Comparison of ENCODE assay signal across 10 cellular contexts in the genomic region with DNA sequence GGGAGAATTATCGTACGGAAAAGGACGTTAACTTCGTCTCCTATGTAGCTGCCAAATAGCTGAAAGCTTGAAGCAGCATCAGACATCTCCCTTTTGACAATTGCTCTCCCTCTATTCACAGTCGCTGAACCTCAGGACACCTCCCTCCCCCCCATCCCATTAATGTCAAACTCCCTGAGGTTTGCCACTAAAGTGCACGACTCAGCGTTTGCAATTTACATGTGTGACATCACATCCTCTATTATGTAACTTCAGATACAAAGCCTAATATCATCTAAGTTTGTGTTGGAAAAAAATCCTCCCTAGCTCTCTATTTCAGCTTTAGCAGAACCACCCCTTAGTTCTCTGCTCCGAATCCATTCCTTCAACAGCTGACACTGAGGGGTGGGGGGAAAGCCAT. TPM values are rescaled to one million over a fixed set of nuclear protein-coding genes. Genes with fewer than 3 reads are reported as not detected.
DNase-seq lines count a peak whose midpoint lies in the region; ATAC-seq and TF ChIP-seq lines count a peak whose summit lies in the region.
"Had no signal": no experiment of that assay in that cellular context is flagged by ENCODE, and none has a peak within 500 bp of the region (broad histone marks: within the 10 kb centered on the region; RNA-seq: fewer than 3 reads in every experiment).

No MANE protein-coding gene starts in this region.

- no peak overlapping the region for H3K4ac ChIP-seq in IMR-90 (ENCODE audit: low read depth, low read length)

- H3K9me3 Mint-ChIP-seq in MCF 10A (ENCODE audit: unreplicated experiment) = no peaks in the 10 kb centered on the region

- no peak overlapping the region for H2BK5ac ChIP-seq in IMR-90 (ENCODE audit: low read depth, low read length, poor library complexity, severe bottlenecking)

- no peak overlapping the region for H2BK120ac ChIP-seq in IMR-90 (ENCODE audit: low read depth, low read length)

- H2AK9ac ChIP-seq in IMR-90 (replicated peaks; ENCODE audit: low read depth, low read length, poor library complexity) = no peak overlapping the region

- WGBS in IMR-90 (ENCODE audit: extremely low coverage in 2 of 2, insufficient read length in 1 of 2), 2 experiments = no CpG with 5 or more reads among the region's 8 CpGs

- dilution Hi-C loops in IMR-90 (cut with HindIII; ENCODE audit: low sequenced_read_pairs, unreplicated experiment) = no loop called here

- intact Hi-C loops in IMR-90 (cut with micrococcal nuclease) = loop anchor here (5.0 kb wide), 1 partner anchor 1450 kb away; no protein-coding TSS in a partner anchor
- intact Hi-C loops in dorsolateral prefrontal cortex (cut with DNase I) = loop anchor here in 1 of 2 donors (10.0 kb wide), 1 partner anchor 163 kb away; no protein-coding TSS in a partner anchor
- intact Hi-C loops in MCF 10A (cut with micrococcal nuclease) = no loop called here

- H3K27me3 ChIP-seq in IMR-90 (ENCODE audit: control insufficient read depth, insufficient read depth, low read length) (peaks cover 31% of the 10 kb centered on the region), dorsolateral prefrontal cortex (no peaks in the 10 kb centered on the region)

- TF ChIP-seq CTCF in IMR-90 (conservative IDR thresholded peaks at IDR 0.05; ENCODE audit: low read depth, low read length) (no peak), dorsolateral prefrontal cortex (IDR thresholded peaks at IDR 0.05 in 54 of 56, conservative IDR thresholded peaks at IDR 0.05 in 2 of 56; ENCODE audit: low read depth in 1 of 56, partially characterized antibody in 56 of 56) (no peak), MCF 10A (IDR thresholded peaks at IDR 0.05; ENCODE audit: unreplicated experiment) (no peak)

- no peak overlapping the region for H3K23ac ChIP-seq in IMR-90 (ENCODE audit: low read depth, low read length)

- no peaks in the 10 kb centered on the region for H3K36me3 ChIP-seq in IMR-90 (ENCODE audit: control insufficient read depth, insufficient read depth, low read length)
- H3K36me3 ChIP-seq: neutrophil had no signal

- peaks cover 23% of the 10 kb centered on the region for H3K27me3 Mint-ChIP-seq in MCF 10A (ENCODE audit: insufficient read depth, unreplicated experiment)

- no peak overlapping the region for H3K18ac ChIP-seq in IMR-90 (ENCODE audit: low read depth, low read length)

- H3K9me1 ChIP-seq in IMR-90 (ENCODE audit: insufficient read depth, low read length) = no peaks in the 10 kb centered on the region

- DNase-seq in activated CD4-positive, alpha-beta T cell treated with anti-CD3 and anti-CD28 coated beads for 4 hours = peak; percentile 20 to 44
- no peak for DNase-seq in activated CD4-positive, alpha-beta T cell treated with anti-CD3 and anti-CD28 coated beads, Interleukin-2, amount 50 U/mL, for 48 hours
- DNase-seq in IMR-90 (no peak), dorsolateral prefrontal cortex (no peak), putamen (ENCODE audit: low spot score) (peak; percentile 73), HUDEP-2 (lab: John Stamatoyannopoulos, UW; ENCODE audit: unreplicated experiment in 76 of 76) (no peak), MCF 10A (ENCODE audit: unreplicated experiment) (no peak)
- DNase-seq: NCI-H1048 had no signal

- POLR2A ChIA-PET in IMR-90 (lab: Charles Lee; ENCODE audit: unreplicated experiment) (no interaction called here), MCF 10A (lab: Yijun Ruan, JAX) (interaction anchor here (0.6 kb wide), 1 partner anchor 89 kb away, joined by 3 read pairs; no protein-coding TSS in a partner anchor)

- no peak overlapping the region for H4K8ac ChIP-seq in IMR-90 (ENCODE audit: low read depth in 2 of 2, low read length in 2 of 2)

- H4K20me1 ChIP-seq in IMR-90 (ENCODE audit: insufficient read depth, low read length) = no peaks in the 10 kb centered on the region

- in situ Hi-C loops in IMR-90 (cut with MboI; ENCODE audit: low sequenced_read_pairs) = no loop called here

- no peaks in the 10 kb centered on the region for H3K9me3 ChIP-seq in IMR-90 (ENCODE audit: control insufficient read depth, insufficient read depth, low read length)
- H3K9me3 ChIP-seq: neutrophil had no signal

- TF ChIP-seq POLR2A in IMR-90 (IDR thresholded peaks at IDR 0.05; ENCODE audit: low read depth, low read length) = no peak

- BruUV-seq in IMR-90 (replicated peaks; lab: Mats Ljungman, UMichigan) (no TSS peak), MCF 10A (replicated peaks; lab: Mats Ljungman, UMichigan) (no TSS peak)

- peak overlapping the region; percentile 77 for H3K4me2 ChIP-seq in IMR-90 (ENCODE audit: low read depth, low read length)

- H3K27ac ChIP-seq in IMR-90 (ENCODE audit: insufficient read depth, low read length) = no peak overlapping the region
- peak overlapping the region in 28 of 59 donors; percentile 0 to 60 (median 25) for H3K27ac ChIP-seq in dorsolateral prefrontal cortex
- H3K27ac ChIP-seq: neutrophil had no signal

- no peak overlapping the region for H2AFZ ChIP-seq in IMR-90 (replicated peaks; ENCODE audit: low read length, poor library complexity)

- H2BK15ac ChIP-seq in IMR-90 (ENCODE audit: low read depth, low read length) = no peak overlapping the region

- TF ChIP-seq RAD21 in IMR-90 (IDR thresholded peaks at IDR 0.05; ENCODE audit: low read length) = no peak

- H2BK20ac ChIP-seq in IMR-90 (ENCODE audit: low read depth, low read length) = no peak overlapping the region

- no peak overlapping the region for H3K56ac ChIP-seq in IMR-90 (ENCODE audit: extremely low read depth, insufficient read depth, low read length)

- H2AK5ac ChIP-seq in IMR-90 (ENCODE audit: low read depth, low read length) = no peak overlapping the region

- no peak overlapping the region for H4K91ac ChIP-seq in IMR-90 (ENCODE audit: insufficient read depth, low read depth, low read length)

- no peaks in the 10 kb centered on the region for H3K36me3 Mint-ChIP-seq in MCF 10A (ENCODE audit: insufficient read depth, unreplicated experiment)

- peaks cover 7% of the 10 kb centered on the region for H3K4me1 Mint-ChIP-seq in MCF 10A (ENCODE audit: insufficient read depth, unreplicated experiment)

- H3K4me3 ChIP-seq in IMR-90 (ENCODE audit: insufficient read depth, low read depth, low read length) = no peak overlapping the region; the same call in 1 of the 2 replicates
- peak overlapping the region in 58 of 59 donors; percentile 3 to 96 (median 38) for H3K4me3 ChIP-seq in dorsolateral prefrontal cortex

- no peaks in the 10 kb centered on the region for H3K4me1 ChIP-seq in IMR-90 (ENCODE audit: control insufficient read depth, insufficient read depth, low read length)

- H3K9ac ChIP-seq in IMR-90 (ENCODE audit: low read depth, low read length) = no peak overlapping the region

- CTCF ChIA-PET in IMR-90 (lab: Yijun Ruan, JAX) = interaction anchor here (0.6 kb wide), 1 partner anchor 583 kb away, joined by 4 read pairs; no protein-coding TSS in a partner anchor
- CTCF ChIA-PET in MCF 10A (lab: Yijun Ruan, JAX) = interaction anchor here (0.6 to 1.1 kb wide), 4 partner anchors 9 to 584 kb away, joined by 3 to 6 read pairs (median 4); no protein-coding TSS in a partner anchor

- no peak overlapping the region for H3K4me3 Mint-ChIP-seq in MCF 10A (ENCODE audit: unreplicated experiment)

- H4K5ac ChIP-seq in IMR-90 (ENCODE audit: low read depth, low read length) = no peak overlapping the region

- H3K14ac ChIP-seq in IMR-90 (replicated peaks; ENCODE audit: low read depth, low read length) = no peak overlapping the region

- no peak overlapping the region for H3K27ac Mint-ChIP-seq in MCF 10A (ENCODE audit: low read depth, unreplicated experiment)

- no peak for ATAC-seq in IMR-90 (ENCODE audit: low read depth)
- no peak for ATAC-seq in GM19035 (IDR thresholded peaks at IDR 0.05; ENCODE audit: unreplicated experiment)

- no peaks in the 10 kb centered on the region for H3K79me1 ChIP-seq in IMR-90 (ENCODE audit: low read depth in 1 of 2, low read length in 2 of 2)

TF ChIP-seq in IMR-90, 13 proteins besides CTCF, POLR2A, EP300 and RAD21:
- TF ChIP-seq MXI1 (IDR thresholded peaks at IDR 0.05; ENCODE audit: borderline replicate concordance, low read depth, low read length) = no peak
- TF ChIP-seq SMC3 (IDR thresholded peaks at IDR 0.05; ENCODE audit: low read depth, low read length) = no peak
- TF ChIP-seq RCOR1 (IDR thresholded peaks at IDR 0.05; ENCODE audit: insufficient replicate concordance, low read length) = no peak
- no peak for TF ChIP-seq BHLHE40 (IDR thresholded peaks at IDR 0.05; ENCODE audit: low read depth, low read length)
- TF ChIP-seq MAFK (IDR thresholded peaks at IDR 0.05; ENCODE audit: low read depth, low read length) = no peak
- no peak for TF ChIP-seq RFX5 (IDR thresholded peaks at IDR 0.05; ENCODE audit: low read depth, low read length)
- no peak for TF ChIP-seq ELK1 (IDR thresholded peaks at IDR 0.05; ENCODE audit: borderline replicate concordance, low read depth, low read length)
- TF ChIP-seq CHD1 (IDR thresholded peaks at IDR 0.05; ENCODE audit: low read depth, low read length) = no peak
- no peak for TF ChIP-seq USF2 (IDR thresholded peaks at IDR 0.05; ENCODE audit: low read depth, low read length)
- TF ChIP-seq NFE2L2 (IDR thresholded peaks at IDR 0.05; ENCODE audit: low read depth, low read length) = no peak

RNA-seq across cellular contexts. Expression of gene NR3C2, which starts 5.5 kb away (rescaled TPM):
- total RNA-seq in IMR-90 (2012; rRNA removed) (1.9 and 2.3 TPM in 2 replicates), dorsolateral prefrontal cortex (10 to 100 TPM; 32.1 to 89.5 (median 56.4) TPM), MCF 10A (2022) (0.21 and 0.34 TPM in 2 replicates)
- 0.90 and 1.1 TPM in 2 replicates for polyA plus RNA-seq in IMR-90 (2012; rRNA removed)
- polyA plus RNA-seq in IMR-90 (2012; cell fraction: cytosol; rRNA removed) = 0.30 and 0.43 TPM in 2 replicates
- 0.24 and 1.3 TPM in 2 replicates for polyA plus RNA-seq in IMR-90 (2012; cell fraction: nucleus; rRNA removed; ENCODE audit: low replicate concordance)

Comparison
In these comparisons a context has a peak if more than half of its experiments do, and no peak if none do; other contexts are left out.
1. DNase-seq: peak in activated CD4-positive, alpha-beta T cell treated with anti-CD3 and anti-CD28 coated beads for 4 hours (2 of 2) and putamen (single experiment); none in activated CD4-positive, alpha-beta T cell treated with anti-CD3 and anti-CD28 coated beads, Interleukin-2, amount 50 U/mL, for 48 hours (0 of 2), IMR-90 (single experiment), dorsolateral prefrontal cortex (0 of 10), HUDEP-2 (0 of 76) and MCF 10A (single experiment).